ENCODE assay signal across 14 cellular contexts in genomic region chr9:12716823-12717222, GRCh38. TPM values are rescaled to one million over a fixed set of nuclear protein-coding genes. Genes with fewer than 3 reads are reported as not detected.
A peak's percentile ranks its signal among the peaks of the same experiment; 100 is the strongest.
DNase-seq lines count a peak whose midpoint lies in the region; ATAC-seq, FAIRE-seq and TF ChIP-seq lines count a peak whose summit lies in the region.
"Had no signal": no experiment of that assay in that cellular context is flagged by ENCODE, and none has a peak within 500 bp of the region (broad histone marks: within the 10 kb centered on the region; RNA-seq: fewer than 3 reads in every experiment).

No MANE protein-coding gene starts in this region.

- H3K9me3 ChIP-seq in OCI-LY7 (ENCODE audit: low read length) (no peaks in the 10 kb centered on the region), hepatocyte (ENCODE audit: low read depth) (no peaks in the 10 kb centered on the region)
- H3K9me3 ChIP-seq: thyroid gland had no signal

- no TSS peak for BruUV-seq in OCI-LY7 (replicated peaks; lab: Mats Ljungman, UMichigan)

- no peaks in the 10 kb centered on the region for H3K4me1 ChIP-seq in OCI-LY7 (ENCODE audit: insufficient read depth, low read length, poor library complexity, severe bottlenecking)
- no peaks in the 10 kb centered on the region for H3K4me1 ChIP-seq in hepatocyte (ENCODE audit: insufficient read depth)
- H3K4me1 ChIP-seq: thyroid gland had no signal

- 36% methylated on average over 1 of the region's 1 CpG for WGBS in hepatocyte (ENCODE audit: low lambda C conversion rate, missing lambda C conversion rate)

- H4K20me1 ChIP-seq in OCI-LY7 (ENCODE audit: insufficient read depth, low read length) (no peaks in the 10 kb centered on the region; the same call in 1 of the 2 replicates), hepatocyte (ENCODE audit: insufficient read depth, poor library complexity, severe bottlenecking) (no peaks in the 10 kb centered on the region)

- ATAC-seq in GM19035 (IDR thresholded peaks at IDR 0.05; ENCODE audit: unreplicated experiment) = no peak

- no peaks in the 10 kb centered on the region for H3K27me3 ChIP-seq in hepatocyte
- H3K27me3 ChIP-seq: thyroid gland had no signal

- H3K4me2 ChIP-seq in OCI-LY7 (ENCODE audit: low read length) (no peak overlapping the region), hepatocyte (no peak overlapping the region)

- DNase-seq in DMS 273 (lab: John Stamatoyannopoulos, UW; ENCODE audit: unreplicated experiment) = peak; percentile 48
- DNase-seq in DMS 273 treated with DMSO at 0.1 percent for 48 hours (lab: John Stamatoyannopoulos, UW) = no peak
- no peak for DNase-seq in H54 (ENCODE audit: insufficient read length, low spot score)
- no peak for DNase-seq in OCI-LY7 (ENCODE audit: low spot score)
- DNase-seq in hepatocyte (ENCODE audit: low spot score) = no peak
- DNase-seq in NCI-H1930 (lab: John Stamatoyannopoulos, UW) = no peak
- no peak for DNase-seq in NCI-H345 (lab: John Stamatoyannopoulos, UW)
- DNase-seq: 8988T; CD8-positive, alpha-beta memory T cell; hypothalamus; stimulated activated CD8-positive, alpha-beta memory T cell treated with anti-CD3 and anti-CD28 coated beads, Interleukin-4, amount 100 ng/mL, for 48 hours; thyroid gland had no signal

- FAIRE-seq in H54 (lab: Jason Lieb, UNC) = peak; percentile 58
- FAIRE-seq: GM18507 had no signal

- H3K79me2 ChIP-seq in OCI-LY7 (ENCODE audit: insufficient read depth, low read depth, low read length) (no peaks in the 10 kb centered on the region), hepatocyte (no peaks in the 10 kb centered on the region)

- H3K4me3 ChIP-seq in OCI-LY7 (ENCODE audit: low read depth, low read length, poor library complexity, severe bottlenecking) (no peak overlapping the region), hepatocyte (no peak overlapping the region)
- H3K4me3 ChIP-seq: thyroid gland had no signal

- CTCF ChIA-PET in OCI-LY7 (lab: Charles Lee; ENCODE audit: unreplicated experiment) = no interaction called here

- H3K36me3 ChIP-seq in OCI-LY7 (ENCODE audit: insufficient read depth, low read length) = no peaks in the 10 kb centered on the region
- no peaks in the 10 kb centered on the region for H3K36me3 ChIP-seq in hepatocyte (replicated peaks; ENCODE audit: insufficient read depth, low read depth)
- H3K36me3 ChIP-seq: thyroid gland had no signal

- TF ChIP-seq CTCF in OCI-LY7 (conservative IDR thresholded peaks at IDR 0.05; ENCODE audit: low read length) = peak; percentile 54
- peak; percentile 10 for TF ChIP-seq CTCF in hepatocyte (IDR thresholded peaks at IDR 0.05; ENCODE audit: poor library complexity)

- TF ChIP-seq POLR2A in H54 (IDR thresholded peaks at IDR 0.05; ENCODE audit: low read depth, low read length) = no peak

- no peak overlapping the region for H3K27ac ChIP-seq in OCI-LY7 (ENCODE audit: low read depth, low read length, poor library complexity, severe bottlenecking)
- H3K27ac ChIP-seq in hepatocyte = no peak overlapping the region
- H3K27ac ChIP-seq: thyroid gland had no signal

- POLR2A ChIA-PET in OCI-LY7 (lab: Charles Lee) = no interaction called here

- no peaks in the 10 kb centered on the region for H3K9me2 ChIP-seq in OCI-LY7 (ENCODE audit: insufficient read depth, low read length)
- H3K9me2 ChIP-seq in hepatocyte (replicated peaks; ENCODE audit: insufficient read depth) = no peaks in the 10 kb centered on the region

- intact Hi-C loops in OCI-LY7 (cut with micrococcal nuclease; ENCODE audit: unreplicated experiment) = no loop called here

- H2AFZ ChIP-seq in OCI-LY7 (ENCODE audit: low read length) = no peak overlapping the region
- no peak overlapping the region for H2AFZ ChIP-seq in hepatocyte

RNA-seq across cellular contexts. Expression of gene TYRP1, which starts 23.6 kb away (rescaled TPM):
- total RNA-seq in OCI-LY7 (2014; rRNA removed; shearing (Covaris generic)) = not detected in 2 replicates
- total RNA-seq in OCI-LY7 (2022) = not detected in 2 replicates
- 6.4 and 6.5 TPM in 2 replicates for total RNA-seq in hepatocyte
- polyA plus RNA-seq in hepatocyte = 8.6 and 10.3 TPM in 2 replicates
- total RNA-seq: CD8-positive, alpha-beta memory T cell had no signal
- polyA plus RNA-seq: CD8-positive, alpha-beta memory T cell had no signal

RNA-seq across cellular contexts. Expression of gene LURAP1L, which starts 58.0 kb away (rescaled TPM):
- total RNA-seq in OCI-LY7 (2014; rRNA removed; shearing (Covaris generic)) = not detected in 2 replicates
- total RNA-seq in OCI-LY7 (2022) = not detected in 2 replicates
- 37.6 and 40.2 TPM in 2 replicates for total RNA-seq in hepatocyte
- polyA plus RNA-seq in hepatocyte = 36.1 and 42.5 TPM in 2 replicates
- total RNA-seq: CD8-positive, alpha-beta memory T cell had no signal
- polyA plus RNA-seq: CD8-positive, alpha-beta memory T cell had no signal

Comparison
In these comparisons a context has a peak if more than half of its experiments do, and no peak if none do; other contexts are left out.
1. RNA of gene LURAP1L, which starts 58.0 kb away (total RNA-seq): 37.6 to 40.2 TPM in hepatocyte; not detected in OCI-LY7; every median in the first group is over 10 times any median in the second.